9 cellular contexts compared by ENCODE assay signal in genomic region chr17:7249830-7250229, GRCh38. TPM values are rescaled to one million over a fixed set of nuclear protein-coding genes. Genes with fewer than 3 reads are reported as not detected.
DNase-seq lines count a peak whose midpoint lies in the region; ATAC-seq and TF ChIP-seq lines count a peak whose summit lies in the region.
"Had no signal": no experiment of that assay in that cellular context is flagged by ENCODE, and none has a peak within 500 bp of the region (broad histone marks: within the 10 kb centered on the region; RNA-seq: fewer than 3 reads in every experiment).

No MANE protein-coding gene starts in this region.

- no peak for TF ChIP-seq EP300 in suprapubic skin (IDR thresholded peaks at IDR 0.05)

- no peaks in the 10 kb centered on the region for H3K9me3 ChIP-seq in iPS-20b (ENCODE audit: insufficient read depth, low read depth, low read length)
- H3K9me3 ChIP-seq in suprapubic skin = no peaks in the 10 kb centered on the region

- peaks cover 34% of the 10 kb centered on the region for H3K36me3 ChIP-seq in iPS-20b (ENCODE audit: insufficient read depth, low read depth, low read length)
- peaks cover 32% of the 10 kb centered on the region for H3K36me3 ChIP-seq in suprapubic skin

- no peaks in the 10 kb centered on the region for H3K9me3 Mint-ChIP-seq in activated T-cell treated with anti-CD3 and anti-CD28 coated beads, Interleukin-2, amount 50 U/mL, for 4 hours
- H3K9me3 Mint-ChIP-seq in activated CD4-positive, alpha-beta memory T cell treated with anti-CD3 and anti-CD28 coated beads for 36 hours = no peaks in the 10 kb centered on the region

- H3K27me3 Mint-ChIP-seq in activated T-cell treated with anti-CD3 and anti-CD28 coated beads, Interleukin-2, amount 50 U/mL, for 4 hours (ENCODE audit: low read depth) = no peaks in the 10 kb centered on the region
- no peaks in the 10 kb centered on the region for H3K27me3 Mint-ChIP-seq in activated CD4-positive, alpha-beta memory T cell treated with anti-CD3 and anti-CD28 coated beads for 36 hours

- peak overlapping the region; percentile 97 for H3K4me3 Mint-ChIP-seq in activated T-cell treated with anti-CD3 and anti-CD28 coated beads, Interleukin-2, amount 50 U/mL, for 4 hours
- H3K4me3 Mint-ChIP-seq in activated CD4-positive, alpha-beta memory T cell treated with anti-CD3 and anti-CD28 coated beads for 36 hours = peak overlapping the region; percentile 96

- TF ChIP-seq CTCF in suprapubic skin (IDR thresholded peaks at IDR 0.05) = no peak

- no peak for ATAC-seq in activated T-cell treated with anti-CD3 and anti-CD28 coated beads, Interleukin-2, amount 50 U/mL, for 4 hours
- no peak for ATAC-seq in GM21717 (IDR thresholded peaks at IDR 0.05; ENCODE audit: unreplicated experiment)
- no peak for ATAC-seq in GM19452 (IDR thresholded peaks at IDR 0.05; ENCODE audit: unreplicated experiment)

- H3K4me1 ChIP-seq in iPS-20b (ENCODE audit: insufficient read depth, low read length) = peaks cover 7% of the 10 kb centered on the region
- peaks cover 37% of the 10 kb centered on the region for H3K4me1 ChIP-seq in suprapubic skin

- intact Hi-C loops in activated CD4-positive, alpha-beta memory T cell treated with anti-CD3 and anti-CD28 coated beads for 36 hours (cut with micrococcal nuclease) = loop anchor here (5.0 kb wide), 3 partner anchors 187 to 437 kb away; partner anchors contain the start of genes FGF11, TMEM102, TP53 and WRAP53

- TF ChIP-seq POLR2A in suprapubic skin (IDR thresholded peaks at IDR 0.05) = no peak

- POLR2A ChIA-PET in activated CD4-positive, alpha-beta memory T cell treated with anti-CD3 and anti-CD28 coated beads for 36 hours (lab: Charles Lee) = interaction anchor here (1.0 to 1.6 kb wide), 3 partner anchors 8 to 11 kb away, joined by 3 to 6 read pairs (median 4); no protein-coding TSS in a partner anchor

- peaks cover 38% of the 10 kb centered on the region for H3K4me1 Mint-ChIP-seq in activated T-cell treated with anti-CD3 and anti-CD28 coated beads, Interleukin-2, amount 50 U/mL, for 4 hours (ENCODE audit: low read depth)
- H3K4me1 Mint-ChIP-seq in activated CD4-positive, alpha-beta memory T cell treated with anti-CD3 and anti-CD28 coated beads for 36 hours (ENCODE audit: low read depth) = peaks cover 42% of the 10 kb centered on the region

- H3K9ac ChIP-seq in iPS-20b (ENCODE audit: low read depth, low read length) = peak overlapping the region; percentile 94; the same call in 1 of the 2 replicates

- no peak for DNase-seq in activated T-cell treated with anti-CD3 and anti-CD28 coated beads, Interleukin-2, amount 50 U/mL, for 4 hours
- no peak for DNase-seq in activated T-cell treated with anti-CD3 and anti-CD28 coated beads for 4 hours
- DNase-seq in activated CD4-positive, alpha-beta memory T cell treated with anti-CD3 and anti-CD28 coated beads for 36 hours = no peak
- DNase-seq in suprapubic skin (ENCODE audit: low spot score in 2 of 2) = no peak
- no peak for DNase-seq in NCI-H82 (lab: John Stamatoyannopoulos, UW)
- DNase-seq: activated CD8-positive, alpha-beta memory T cell treated with anti-CD3 and anti-CD28 coated beads, Interleukin-2, amount 50 U/mL, for 48 hours had no signal

- peak overlapping the region; percentile 92; the same call in 1 of the 2 replicates for H3K4me3 ChIP-seq in iPS-20b (ENCODE audit: low read length)
- peak overlapping the region; percentile 88 for H3K4me3 ChIP-seq in suprapubic skin

- WGBS in suprapubic skin = 88% methylated on average over 7 of the region's 7 CpGs

- H3K36me3 Mint-ChIP-seq in activated T-cell treated with anti-CD3 and anti-CD28 coated beads, Interleukin-2, amount 50 U/mL, for 4 hours (ENCODE audit: insufficient read depth) = peaks cover 21% of the 10 kb centered on the region
- H3K36me3 Mint-ChIP-seq in activated CD4-positive, alpha-beta memory T cell treated with anti-CD3 and anti-CD28 coated beads for 36 hours = peaks cover 26% of the 10 kb centered on the region

- CTCF ChIA-PET in activated CD4-positive, alpha-beta memory T cell treated with anti-CD3 and anti-CD28 coated beads for 36 hours (lab: Charles Lee) = interaction anchor here (1.4 to 2.0 kb wide), 3 partner anchors 11 to 47 kb away, joined by 3 to 7 read pairs (median 4); partner anchors contain the start of gene PHF23

- no peak overlapping the region for H3K27ac ChIP-seq in iPS-20b (ENCODE audit: low read length)
- no peak overlapping the region for H3K27ac ChIP-seq in suprapubic skin

- H3K27me3 ChIP-seq in iPS-20b (ENCODE audit: insufficient read depth, low read length) = no peaks in the 10 kb centered on the region
- H3K27me3 ChIP-seq in suprapubic skin = no peaks in the 10 kb centered on the region

- peak overlapping the region; percentile 93 for H3K27ac Mint-ChIP-seq in activated CD4-positive, alpha-beta memory T cell treated with anti-CD3 and anti-CD28 coated beads for 36 hours

RNA-seq across cellular contexts. Expression of gene CTDNEP1, which starts 1.7 kb away (rescaled TPM):
- total RNA-seq in activated T-cell treated with anti-CD3 and anti-CD28 coated beads, Interleukin-2, amount 50 U/mL, for 4 hours = 100 to 1,000 TPM; 190 to 210 (median 196) TPM
- 100 to 1,000 TPM; 155 to 164 TPM for total RNA-seq in activated CD4-positive, alpha-beta memory T cell treated with anti-CD3 and anti-CD28 coated beads for 36 hours
- total RNA-seq in suprapubic skin = 10 to 100 TPM; 54.7 to 80.6 (median 72.1) TPM

RNA-seq across cellular contexts. Expression of gene ELP5, which starts 2.2 kb away (rescaled TPM):
- total RNA-seq in activated T-cell treated with anti-CD3 and anti-CD28 coated beads, Interleukin-2, amount 50 U/mL, for 4 hours = 100 to 1,000 TPM; 107 to 138 (median 117) TPM
- total RNA-seq in activated CD4-positive, alpha-beta memory T cell treated with anti-CD3 and anti-CD28 coated beads for 36 hours = 10 to 100 TPM; 49.6 to 52.4 TPM
- total RNA-seq in suprapubic skin = 10 to 100 TPM; 13.6 to 29.7 (median 20.3) TPM

RNA-seq across cellular contexts. Expression of gene GABARAP, which starts 7.6 kb away (rescaled TPM):
- 100 to 1,000 TPM; 114 to 136 (median 133) TPM for total RNA-seq in activated T-cell treated with anti-CD3 and anti-CD28 coated beads, Interleukin-2, amount 50 U/mL, for 4 hours
- 100 to 1,000 TPM; 188 to 199 TPM for total RNA-seq in activated CD4-positive, alpha-beta memory T cell treated with anti-CD3 and anti-CD28 coated beads for 36 hours
- 100 to 1,000 TPM; 446 to 840 (median 533) TPM for total RNA-seq in suprapubic skin

RNA-seq across cellular contexts. Expression of gene PHF23, which starts 10.6 kb away (rescaled TPM):
- total RNA-seq in activated T-cell treated with anti-CD3 and anti-CD28 coated beads, Interleukin-2, amount 50 U/mL, for 4 hours = 10 to 100 TPM; 42.6 to 47.6 (median 43.0) TPM
- total RNA-seq in activated CD4-positive, alpha-beta memory T cell treated with anti-CD3 and anti-CD28 coated beads for 36 hours = 10 to 100 TPM; 24.0 to 28.7 TPM
- 10 to 100 TPM; 19.0 to 35.0 (median 29.1) TPM for total RNA-seq in suprapubic skin

RNA-seq across cellular contexts. Expression of gene CLDN7, which starts 12.4 kb away (rescaled TPM):
- 1 to 10 TPM in 2 of 3 donors, under 1 TPM in 1; 0.65 to 1.8 (median 1.7) TPM for total RNA-seq in activated T-cell treated with anti-CD3 and anti-CD28 coated beads, Interleukin-2, amount 50 U/mL, for 4 hours
- 1 to 10 TPM; 1.5 to 1.6 TPM for total RNA-seq in activated CD4-positive, alpha-beta memory T cell treated with anti-CD3 and anti-CD28 coated beads for 36 hours
- 10 to 100 TPM in 2 of 4 donors, 1 to 10 TPM in 2; 7.7 to 14.5 (median 11.0) TPM for total RNA-seq in suprapubic skin
